Comparison of ENCODE assay signal across 1 cellular context in the genomic region with DNA sequence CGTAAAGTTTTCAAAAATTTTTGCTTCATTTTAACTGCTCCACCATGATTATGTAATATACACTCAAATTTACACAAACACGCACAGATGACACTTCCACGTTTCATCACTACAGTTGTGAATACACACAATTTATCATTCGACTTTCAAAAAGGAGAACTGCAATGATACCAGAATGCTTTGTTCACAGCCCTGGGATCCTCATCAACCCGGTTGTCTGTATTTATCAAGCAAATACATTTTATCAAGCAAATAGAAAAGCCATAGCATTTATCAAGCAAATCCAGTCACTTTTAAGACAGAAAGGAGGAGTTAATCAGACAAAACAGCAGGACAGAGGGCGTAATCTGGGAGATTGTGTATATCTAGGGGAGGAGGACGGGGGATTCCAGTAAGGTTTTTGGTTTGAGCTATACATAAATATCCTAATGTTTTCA.
TF ChIP-seq lines count a peak whose summit lies in the region.

No MANE protein-coding gene starts in this region.

TF ChIP-seq in WTC11, 78 proteins besides CTCF, POLR2A, EP300 and RAD21 (continued from another document):
- TF ChIP-seq, protein P1, sequence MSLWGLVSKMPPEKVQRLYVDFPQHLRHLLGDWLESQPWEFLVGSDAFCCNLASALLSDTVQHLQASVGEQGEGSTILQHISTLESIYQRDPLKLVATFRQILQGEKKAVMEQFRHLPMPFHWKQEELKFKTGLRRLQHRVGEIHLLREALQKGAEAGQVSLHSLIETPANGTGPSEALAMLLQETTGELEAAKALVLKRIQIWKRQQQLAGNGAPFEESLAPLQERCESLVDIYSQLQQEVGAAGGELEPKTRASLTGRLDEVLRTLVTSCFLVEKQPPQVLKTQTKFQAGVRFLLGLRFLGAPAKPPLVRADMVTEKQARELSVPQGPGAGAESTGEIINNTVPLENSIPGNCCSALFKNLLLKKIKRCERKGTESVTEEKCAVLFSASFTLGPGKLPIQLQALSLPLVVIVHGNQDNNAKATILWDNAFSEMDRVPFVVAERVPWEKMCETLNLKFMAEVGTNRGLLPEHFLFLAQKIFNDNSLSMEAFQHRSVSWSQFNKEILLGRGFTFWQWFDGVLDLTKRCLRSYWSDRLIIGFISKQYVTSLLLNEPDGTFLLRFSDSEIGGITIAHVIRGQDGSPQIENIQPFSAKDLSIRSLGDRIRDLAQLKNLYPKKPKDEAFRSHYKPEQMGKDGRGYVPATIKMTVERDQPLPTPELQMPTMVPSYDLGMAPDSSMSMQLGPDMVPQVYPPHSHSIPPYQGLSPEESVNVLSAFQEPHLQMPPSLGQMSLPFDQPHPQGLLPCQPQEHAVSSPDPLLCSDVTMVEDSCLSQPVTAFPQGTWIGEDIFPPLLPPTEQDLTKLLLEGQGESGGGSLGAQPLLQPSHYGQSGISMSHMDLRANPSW (CRISPR knock-in tag; conservative IDR thresholded peaks at IDR 0.05; ENCODE audit: low read depth): no peak
- TF ChIP-seq, protein P2, sequence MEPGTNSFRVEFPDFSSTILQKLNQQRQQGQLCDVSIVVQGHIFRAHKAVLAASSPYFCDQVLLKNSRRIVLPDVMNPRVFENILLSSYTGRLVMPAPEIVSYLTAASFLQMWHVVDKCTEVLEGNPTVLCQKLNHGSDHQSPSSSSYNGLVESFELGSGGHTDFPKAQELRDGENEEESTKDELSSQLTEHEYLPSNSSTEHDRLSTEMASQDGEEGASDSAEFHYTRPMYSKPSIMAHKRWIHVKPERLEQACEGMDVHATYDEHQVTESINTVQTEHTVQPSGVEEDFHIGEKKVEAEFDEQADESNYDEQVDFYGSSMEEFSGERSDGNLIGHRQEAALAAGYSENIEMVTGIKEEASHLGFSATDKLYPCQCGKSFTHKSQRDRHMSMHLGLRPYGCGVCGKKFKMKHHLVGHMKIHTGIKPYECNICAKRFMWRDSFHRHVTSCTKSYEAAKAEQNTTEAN (CRISPR knock-in tag; IDR thresholded peaks at IDR 0.05): no peak
- TF ChIP-seq FOXP1 (CRISPR knock-in tag; IDR thresholded peaks at IDR 0.05; ENCODE audit: borderline replicate concordance): no peak
- no peak for TF ChIP-seq GRHL2 (CRISPR knock-in tag; IDR thresholded peaks at IDR 0.05; ENCODE audit: insufficient replicate concordance, severe bottlenecking)
